ENCODE assay signal across 9 cellular contexts in the genomic region with DNA sequence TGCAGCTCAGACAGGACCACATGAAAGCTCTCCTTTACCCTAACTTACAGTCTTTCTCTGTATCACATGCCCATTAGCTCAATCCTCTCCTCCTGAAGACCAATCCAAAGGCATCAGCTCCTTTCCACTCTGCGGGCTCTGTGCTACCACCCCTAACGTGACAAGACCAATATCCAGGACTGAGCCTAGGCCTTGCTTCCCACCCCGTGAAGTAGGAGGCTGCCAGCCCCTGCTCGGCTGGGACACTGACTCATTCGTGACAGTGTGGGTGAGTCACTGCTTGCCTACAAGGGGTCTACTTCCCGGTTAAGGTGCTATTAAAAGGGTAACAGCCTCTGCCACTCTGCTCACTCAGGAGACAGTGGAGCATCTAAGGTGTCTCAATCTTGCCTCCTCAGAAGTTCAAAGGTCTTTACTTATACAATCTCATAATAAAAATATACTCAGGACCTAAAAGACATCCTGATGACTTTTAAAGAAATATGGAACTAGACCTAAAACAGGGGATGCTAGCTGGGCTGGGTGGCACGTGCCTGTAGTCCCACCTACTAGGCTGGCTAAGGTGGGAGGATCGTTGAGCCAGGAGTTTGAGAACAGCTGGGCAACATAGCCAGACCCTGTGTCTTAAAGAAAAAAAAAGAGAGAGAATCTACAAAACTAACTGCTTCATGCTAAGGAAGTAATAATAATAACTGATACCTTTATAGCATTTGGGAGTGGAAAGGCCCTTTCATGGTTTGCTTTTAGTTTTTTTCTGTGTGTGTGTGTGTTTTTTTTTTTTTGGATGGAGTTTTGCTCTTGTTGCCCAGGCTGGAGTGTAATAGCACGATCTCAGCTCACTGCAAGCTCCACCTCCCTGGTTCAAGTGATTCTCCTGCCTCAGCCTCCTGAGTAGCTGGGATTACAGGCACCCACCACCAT. TPM values are rescaled to one million over a fixed set of nuclear protein-coding genes. Genes with fewer than 3 reads are reported as not detected.
DNase-seq lines count a peak whose midpoint lies in the region; ATAC-seq and TF ChIP-seq lines count a peak whose summit lies in the region.
"Had no signal": no experiment of that assay in that cellular context is flagged by ENCODE, and none has a peak within 500 bp of the region (broad histone marks: within the 10 kb centered on the region; RNA-seq: fewer than 3 reads in every experiment).

No MANE protein-coding gene starts in this region.

- no peak for TF ChIP-seq POLR2A in sigmoid colon (IDR thresholded peaks at IDR 0.05)

- H3K27me3 ChIP-seq in Panc1 (ENCODE audit: control insufficient read depth, insufficient read depth, low read length) (no peaks in the 10 kb centered on the region), skeletal muscle satellite cell (ENCODE audit: control insufficient read depth, insufficient read depth, low read length) (no peaks in the 10 kb centered on the region), sigmoid colon (peaks cover 0 to 8% (median 0%) of the 10 kb centered on the region in 3 donors)

- H3K27ac ChIP-seq in Panc1 (ENCODE audit: low read length) = peak overlapping the region; percentile 73
- no peak overlapping the region for H3K27ac ChIP-seq in sigmoid colon

- in situ Hi-C loops in Panc1 (cut with HindIII; ENCODE audit: low pct_unique_long_range_greater_than_20kb, low sequenced_read_pairs) = no loop called here

- H3K9ac ChIP-seq in skeletal muscle satellite cell (ENCODE audit: low read depth, low read length) = peak overlapping the region; percentile 58

- BruUV-seq in Panc1 (replicated peaks; lab: Mats Ljungman, UMichigan) = no TSS peak

- DNase-seq in DMS53 treated with DMSO at 0.1 percent for 48 hours (lab: John Stamatoyannopoulos, UW; ENCODE audit: unreplicated experiment) (peak; percentile 1), Panc1 (ENCODE audit: low read depth, low spot score) (peak; percentile 78), epithelial cell of proximal tubule (ENCODE audit: low read depth) (peak; percentile 73), superior temporal gyrus (ENCODE audit: extremely low spot score) (no peak), putamen (ENCODE audit: low spot score) (no peak), sigmoid colon (no peak)
- DNase-seq: T-helper 1 cell had no signal

- H3K4me3 ChIP-seq in Panc1 (ENCODE audit: low read depth in 2 of 2, low read length in 2 of 2) (no peak overlapping the region), epithelial cell of proximal tubule (ENCODE audit: low read depth, low read length) (no peak overlapping the region), skeletal muscle satellite cell (ENCODE audit: low read length) (peak overlapping the region; percentile 17), sigmoid colon (no peak overlapping the region)

- POLR2A ChIA-PET in Panc1 (lab: Charles Lee) = interaction anchor here (0.6 to 0.7 kb wide), 3 partner anchors 99 to 133 kb away, joined by 3 to 6 read pairs (median 6); no protein-coding TSS in a partner anchor

- H3K4me1 ChIP-seq in Panc1 (ENCODE audit: control insufficient read depth, insufficient read depth, low read length) (peaks cover 31% of the 10 kb centered on the region), skeletal muscle satellite cell (ENCODE audit: control insufficient read depth, insufficient read depth, low read length) (peaks cover 44% of the 10 kb centered on the region), sigmoid colon (peaks cover 0 to 2% (median 0%) of the 10 kb centered on the region in 4 donors)

- ATAC-seq in Panc1 (peak; percentile 89), HG03521 (IDR thresholded peaks at IDR 0.05; ENCODE audit: unreplicated experiment) (no peak)

- no peak for TF ChIP-seq EP300 in sigmoid colon (IDR thresholded peaks at IDR 0.05)

- TF ChIP-seq CTCF in Panc1 (IDR thresholded peaks at IDR 0.05) = no peak
- no peak for TF ChIP-seq CTCF in epithelial cell of proximal tubule (conservative IDR thresholded peaks at IDR 0.05; ENCODE audit: low read depth, low read length)
- TF ChIP-seq CTCF in sigmoid colon (IDR thresholded peaks at IDR 0.05) = no peak

- CTCF ChIA-PET in Panc1 (lab: Charles Lee) = interaction anchor here (0.6 to 0.7 kb wide), 2 partner anchors 106 to 110 kb away, joined by 3 to 4 read pairs; no protein-coding TSS in a partner anchor

- 42 to 60% methylated on average over 9 of the region's 9 CpGs for WGBS in sigmoid colon, 2 donors

- H3K4me2 ChIP-seq in skeletal muscle satellite cell (ENCODE audit: low read length) = peak overlapping the region; percentile 58

- intact Hi-C loops in Panc1 (cut with micrococcal nuclease; ENCODE audit: unreplicated experiment) (no loop called here), sigmoid colon (cut with DNase I) (no loop called here)

- H3K36me3 ChIP-seq in Panc1 (ENCODE audit: control insufficient read depth, insufficient read depth, low read length) (no peaks in the 10 kb centered on the region), skeletal muscle satellite cell (ENCODE audit: insufficient read depth, low read length) (no peaks in the 10 kb centered on the region), sigmoid colon (no peaks in the 10 kb centered on the region)

- H3K9me3 ChIP-seq in Panc1 (ENCODE audit: control insufficient read depth, insufficient read depth, low read depth, low read length) = no peaks in the 10 kb centered on the region
- no peaks in the 10 kb centered on the region for H3K9me3 ChIP-seq in skeletal muscle satellite cell (replicated peaks; ENCODE audit: low read length)
- H3K9me3 ChIP-seq in sigmoid colon = no peaks in the 10 kb centered on the region

RNA-seq across cellular contexts. Expression of gene TMEM44, which starts 55.0 kb away (rescaled TPM):
- total RNA-seq in Panc1 (2021; ENCODE audit: unreplicated experiment) = 70.1 TPM
- polyA plus RNA-seq in Panc1 (2012; ENCODE audit: insufficient read length) = 69.9 TPM
- total RNA-seq in epithelial cell of proximal tubule = 11.2 and 16.0 TPM in 2 replicates
- total RNA-seq in skeletal muscle satellite cell (2012; rRNA removed) = 12.5 and 15.2 TPM in 2 replicates
- total RNA-seq in sigmoid colon = 10 to 100 TPM in 1 of 4 donors, 1 to 10 TPM in 3; 2.0 to 11.9 (median 5.2) TPM
- polyA plus RNA-seq in sigmoid colon = 10 to 100 TPM; 24.0 to 25.8 (median 25.7) TPM

Comparison
In these comparisons a context has a peak if more than half of its experiments do, and no peak if none do; other contexts are left out.
1. DNase-seq: peak in DMS53 treated with DMSO at 0.1 percent for 48 hours (single experiment), Panc1 (single experiment) and epithelial cell of proximal tubule (single experiment); none in superior temporal gyrus (single experiment), putamen (single experiment) and sigmoid colon (single experiment).